In the genomic region with DNA sequence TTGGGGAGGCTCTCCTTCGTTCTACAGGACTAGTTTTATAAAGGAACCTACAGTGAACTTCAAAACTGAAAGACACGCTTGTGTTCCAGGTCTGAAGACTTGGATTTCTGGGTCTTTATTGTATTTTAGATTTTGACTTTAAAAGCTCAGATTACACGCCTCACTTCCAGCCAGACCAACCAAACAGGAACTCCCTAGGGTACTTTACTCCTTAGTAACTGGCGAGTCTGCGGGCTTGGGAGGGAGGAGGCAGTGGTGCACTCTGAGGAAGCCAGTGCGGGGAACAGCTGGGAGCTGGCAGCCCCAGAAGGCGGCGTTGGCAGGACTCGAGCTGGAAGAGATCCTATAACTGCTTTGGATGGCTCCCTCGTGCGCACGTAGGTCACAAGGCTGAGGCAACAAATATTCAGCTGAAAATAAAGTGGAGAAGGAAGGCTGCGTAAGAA, we compare ENCODE assay signal across 8 cellular contexts. TPM values are rescaled to one million over a fixed set of nuclear protein-coding genes. Genes with fewer than 3 reads are reported as not detected.
DNase-seq lines count a peak whose midpoint lies in the region; ATAC-seq and TF ChIP-seq lines count a peak whose summit lies in the region.

No MANE protein-coding gene starts in this region.

- peak; percentile 87 for ATAC-seq in left lung
- ATAC-seq in stimulated activated naive B cell treated with anti-CD40 and anti-IgM and Interleukin-4, amounts not matched to agents 10 μg/mL and 1 μg/mL and 100 μg/mL, for 72 hours (replicated peaks) = peak; percentile 6 to 10
- no peak for ATAC-seq in GM21528 (IDR thresholded peaks at IDR 0.05; ENCODE audit: low FRiP score, unreplicated experiment)

- H3K27ac ChIP-seq in SK-N-SH (ENCODE audit: low read depth in 2 of 2, low read length in 1 of 2) = peak overlapping the region; percentile 46 to 73; a peak in 3 of 4 replicates
- no peak overlapping the region for H3K27ac ChIP-seq in ectodermal cell (ENCODE audit: insufficient read depth, low read depth, low read length, poor library complexity, severe bottlenecking)
- peak overlapping the region; percentile 48 to 79 for H3K27ac ChIP-seq in left lung

- H3K4me1 ChIP-seq in SK-N-SH (ENCODE audit: control insufficient read depth in 1 of 2, insufficient read depth in 2 of 2, low read depth in 1 of 2, low read length in 1 of 2) = peaks cover 0 to 4% of the 10 kb centered on the region in 2 experiments; a peak in 1 of 4 replicates
- no peaks in the 10 kb centered on the region for H3K4me1 ChIP-seq in ectodermal cell (ENCODE audit: control insufficient read depth, insufficient read depth, low read length)
- no peaks in the 10 kb centered on the region for H3K4me1 ChIP-seq in left lung

- no peak for TF ChIP-seq CTCF in SK-N-SH (IDR thresholded peaks at IDR 0.05)
- no peak for TF ChIP-seq CTCF in left lung (IDR thresholded peaks at IDR 0.05)

- no peaks in the 10 kb centered on the region for H3K9me3 Mint-ChIP-seq in stimulated activated naive B cell treated with anti-CD40 and anti-IgM and Interleukin-4, amounts not matched to agents 10 μg/mL and 1 μg/mL and 100 μg/mL, for 72 hours

- H3K9me3 ChIP-seq in SK-N-SH = no peaks in the 10 kb centered on the region
- no peaks in the 10 kb centered on the region for H3K9me3 ChIP-seq in ectodermal cell (ENCODE audit: control insufficient read depth, low read length)
- H3K9me3 ChIP-seq in left lung = no peaks in the 10 kb centered on the region

- H3K36me3 ChIP-seq in SK-N-SH (replicated peaks in 1 of 2; ENCODE audit: control insufficient read depth in 1 of 2, insufficient read depth in 2 of 2, low read length in 1 of 2) (no peaks in the 10 kb centered on the region), ectodermal cell (ENCODE audit: control insufficient read depth, insufficient read depth, low read length) (no peaks in the 10 kb centered on the region), left lung (no peaks in the 10 kb centered on the region)

- DNase-seq in ELR (ENCODE audit: low read depth) (peak; percentile 50), KBM-7 (peak; percentile 83), SK-N-SH (peak; percentile 66), left lung (peak; percentile 56 to 59), activated gamma-delta T cell treated with Interleukin-2 at 50 U/mL for 16 hours (no peak)
- no peak for DNase-seq in stimulated activated naive B cell treated with anti-CD40 and anti-IgM and Interleukin-4, amounts not matched to agents 10 μg/mL and 1 μg/mL and 100 μg/mL, for 72 hours

- TF ChIP-seq RAD21 in SK-N-SH (IDR thresholded peaks at IDR 0.05; ENCODE audit: low read length) = no peak

- H3K27me3 Mint-ChIP-seq in stimulated activated naive B cell treated with anti-CD40 and anti-IgM and Interleukin-4, amounts not matched to agents 10 μg/mL and 1 μg/mL and 100 μg/mL, for 72 hours = peaks cover 11 to 22% of the 10 kb centered on the region in 2 donors

- peak overlapping the region; percentile 61 to 83 for H3K4me3 Mint-ChIP-seq in stimulated activated naive B cell treated with anti-CD40 and anti-IgM and Interleukin-4, amounts not matched to agents 10 μg/mL and 1 μg/mL and 100 μg/mL, for 72 hours

- intact Hi-C loops in left lung (cut with DNase I) = no loop called here

- H3K4me2 ChIP-seq in SK-N-SH = peak overlapping the region; percentile 79

- peak overlapping the region; percentile 44; the same call in 1 of the 2 replicates for H3K9ac ChIP-seq in SK-N-SH

- no peaks in the 10 kb centered on the region for H4K20me1 ChIP-seq in SK-N-SH (ENCODE audit: insufficient read depth)

- TF ChIP-seq EP300 in SK-N-SH (IDR thresholded peaks at IDR 0.05; ENCODE audit: borderline replicate concordance in 1 of 2, low read depth in 1 of 2, low read length in 1 of 2) = no peak

- POLR2A ChIA-PET in SK-N-SH (lab: Yijun Ruan, JAX) = interaction anchor here (1.4 kb wide), 1 partner anchor 437 kb away, joined by 4 read pairs; the partner anchor contains the start of gene RPS4X

- H2AFZ ChIP-seq in SK-N-SH (ENCODE audit: low read depth) = peak overlapping the region; percentile 71

- H3K4me1 Mint-ChIP-seq in stimulated activated naive B cell treated with anti-CD40 and anti-IgM and Interleukin-4, amounts not matched to agents 10 μg/mL and 1 μg/mL and 100 μg/mL, for 72 hours = peaks cover 0 to 8% of the 10 kb centered on the region in 2 donors

- peaks cover 14% of the 10 kb centered on the region for H3F3A ChIP-seq in SK-N-SH (replicated peaks; ENCODE audit: insufficient read depth)

- H3K9me2 ChIP-seq in SK-N-SH = no peaks in the 10 kb centered on the region

- no peak overlapping the region for H3K27ac Mint-ChIP-seq in stimulated activated naive B cell treated with anti-CD40 and anti-IgM and Interleukin-4, amounts not matched to agents 10 μg/mL and 1 μg/mL and 100 μg/mL, for 72 hours

- H3K4me3 ChIP-seq in SK-N-SH (ENCODE audit: low read depth in 2 of 2, low read length in 1 of 2) (peak overlapping the region; percentile 42 to 66), ectodermal cell (ENCODE audit: insufficient read depth, low read depth, low read length) (peak overlapping the region; percentile 43), left lung (peak overlapping the region; percentile 35 to 45)

- WGBS in SK-N-SH (ENCODE audit: low lambda C conversion rate) = 16% methylated on average over 12 of the region's 13 CpGs
- 9 to 15% methylated on average over 10 to 13 of the region's 13 CpGs for WGBS in ectodermal cell, 2 experiments

- H3K27me3 ChIP-seq in SK-N-SH (ENCODE audit: insufficient read depth) = peaks cover 13% of the 10 kb centered on the region; the same call in 1 of the 2 replicates
- no peaks in the 10 kb centered on the region for H3K27me3 ChIP-seq in ectodermal cell (ENCODE audit: control insufficient read depth, insufficient read depth, low read length, poor library complexity, severe bottlenecking)
- H3K27me3 ChIP-seq in left lung = no peaks in the 10 kb centered on the region

- H3K36me3 Mint-ChIP-seq in stimulated activated naive B cell treated with anti-CD40 and anti-IgM and Interleukin-4, amounts not matched to agents 10 μg/mL and 1 μg/mL and 100 μg/mL, for 72 hours = no peaks in the 10 kb centered on the region

- CTCF ChIA-PET in SK-N-SH (lab: Yijun Ruan, JAX) = interaction anchor here (0.8 to 0.9 kb wide), 2 partner anchors 9 to 892 kb away, joined by 3 read pairs; no protein-coding TSS in a partner anchor

- in situ Hi-C loops in KBM-7 (cut with MboI; ENCODE audit: low pct_unique_long_range_greater_than_20kb, low sequenced_read_pairs) = no loop called here

- H3K79me2 ChIP-seq in SK-N-SH (ENCODE audit: insufficient read depth) = no peaks in the 10 kb centered on the region

TF ChIP-seq in SK-N-SH, 30 proteins besides CTCF, POLR2A, EP300 and RAD21:
- TF ChIP-seq RFX5 (IDR thresholded peaks at IDR 0.05; ENCODE audit: low read length) (peak; percentile 74), SIN3A (IDR thresholded peaks at IDR 0.05; ENCODE audit: borderline replicate concordance, low read depth, low read length) (no peak), IRF3 (IDR thresholded peaks at IDR 0.05; ENCODE audit: low read depth, low read length) (0 out of 2 replicates have a peak, but pooled peaks have one; percentile 6), MXI1 (IDR thresholded peaks at IDR 0.05; ENCODE audit: low read depth, low read length) (0 out of 2 replicates have a peak, but pooled peaks have one; percentile 34)

RNA-seq across cellular contexts. Expression of gene PHKA1, which starts 0.4 kb away (rescaled TPM):
- polyA plus RNA-seq in SK-N-SH (2012; rRNA removed) = 4.8 and 6.2 TPM in 2 replicates
- 4.7 and 5.6 TPM in 2 replicates for polyA plus RNA-seq in SK-N-SH (2012; cell fraction: cytosol; rRNA removed)
- 8.0 and 10.5 TPM in 2 replicates for polyA plus RNA-seq in SK-N-SH (2012; cell fraction: nucleus; rRNA removed)
- 5.7 TPM for polyA plus RNA-seq in ectodermal cell (2013, experiment 1 of 4)
- 4.8 TPM for polyA plus RNA-seq in ectodermal cell (2013, experiment 2 of 4)
- polyA plus RNA-seq in ectodermal cell (2013, experiment 3 of 4) = 4.5 TPM
- 3.6 TPM for polyA plus RNA-seq in ectodermal cell (2013, experiment 4 of 4)
- 1 to 10 TPM; 4.8 TPM for total RNA-seq in left lung

Comparison
In these comparisons a context has a peak if more than half of its experiments do, and no peak if none do; other contexts are left out.
1. DNase-seq: peak in ELR (single experiment), KBM-7 (single experiment), SK-N-SH (single experiment) and left lung (2 of 2); none in stimulated activated naive B cell treated with anti-CD40 and anti-IgM and Interleukin-4, amounts not matched to agents 10 μg/mL and 1 μg/mL and 100 μg/mL, for 72 hours (single experiment) and activated gamma-delta T cell treated with Interleukin-2 at 50 U/mL for 16 hours (single experiment).
2. Peak in every context shown above with its lines, with median percentiles within 50 percentile points of each other: H3K4me3 ChIP-seq.